13 cellular contexts compared by ENCODE assay signal in genomic region chr6:127517698-127518097, GRCh38. TPM values are rescaled to one million over a fixed set of nuclear protein-coding genes. Genes with fewer than 3 reads are reported as not detected.
A peak's percentile ranks its signal among the peaks of the same experiment; 100 is the strongest.
DNase-seq lines count a peak whose midpoint lies in the region; ATAC-seq and TF ChIP-seq lines count a peak whose summit lies in the region.
"Had no signal": no experiment of that assay in that cellular context is flagged by ENCODE, and none has a peak within 500 bp of the region (broad histone marks: within the 10 kb centered on the region; RNA-seq: fewer than 3 reads in every experiment).

No MANE protein-coding gene starts in this region.

- H2AFZ ChIP-seq in SK-N-SH (ENCODE audit: low read depth), result 0 out of 2 replicates have a peak overlapping the region, but pooled peaks have one; percentile 89
- H2AFZ ChIP-seq in Karpas-422 (ENCODE audit: low read length), result no peak overlapping the region

- H3K27ac ChIP-seq in SK-N-SH (ENCODE audit: low read depth in 2 of 2, low read length in 1 of 2) (peak overlapping the region; percentile 71 to 98), HUES48 (ENCODE audit: low read depth, low read length) (no peak overlapping the region), mesodermal cell (ENCODE audit: low read depth, low read length, severe bottlenecking) (no peak overlapping the region), Karpas-422 (ENCODE audit: low read length) (no peak overlapping the region)
- H3K27ac ChIP-seq: spleen, suprapubic skin had no signal

- peaks cover 6% of the 10 kb centered on the region for H3K79me2 ChIP-seq in SK-N-SH (ENCODE audit: insufficient read depth)
- H3K79me2 ChIP-seq in Karpas-422 (ENCODE audit: low read length), result no peaks in the 10 kb centered on the region

- H3K9me3 ChIP-seq in SK-N-SH, result no peaks in the 10 kb centered on the region
- no peaks in the 10 kb centered on the region for H3K9me3 ChIP-seq in HUES48 (ENCODE audit: control insufficient read depth, insufficient read depth, low read length)
- H3K9me3 ChIP-seq in mesodermal cell (ENCODE audit: control insufficient read depth, low read length), result no peaks in the 10 kb centered on the region
- no peaks in the 10 kb centered on the region for H3K9me3 ChIP-seq in Karpas-422 (ENCODE audit: low read length)
- H3K9me3 ChIP-seq: spleen, suprapubic skin had no signal

- peak overlapping the region; percentile 68 to 76 for H3K4me3 ChIP-seq in SK-N-SH (ENCODE audit: low read depth in 2 of 2, low read length in 1 of 2)
- H3K4me3 ChIP-seq in HUES48 (ENCODE audit: low read depth, low read length), result peak overlapping the region; percentile 94
- peak overlapping the region; percentile 59 for H3K4me3 ChIP-seq in astrocyte of the cerebellum (ENCODE audit: low read depth, low read length)
- peak overlapping the region; percentile 51 for H3K4me3 ChIP-seq in mesodermal cell (ENCODE audit: extremely low read depth, insufficient read depth, low read length, poor library complexity, severe bottlenecking)
- no peak overlapping the region for H3K4me3 ChIP-seq in Karpas-422 (ENCODE audit: low read length)

- peaks cover 16% of the 10 kb centered on the region for H3F3A ChIP-seq in SK-N-SH (replicated peaks; ENCODE audit: insufficient read depth)

- H3K9me2 ChIP-seq in SK-N-SH, result 0 out of 2 replicates have a peak, but pooled peaks cover 4% of the 10 kb centered on the region
- H3K9me2 ChIP-seq in Karpas-422 (replicated peaks; ENCODE audit: insufficient read depth, low read length), result no peaks in the 10 kb centered on the region

- H3K27me3 ChIP-seq in SK-N-SH (ENCODE audit: insufficient read depth) (no peaks in the 10 kb centered on the region), HUES48 (ENCODE audit: control insufficient read depth, insufficient read depth, low read length) (peaks cover 39% of the 10 kb centered on the region), Karpas-422 (ENCODE audit: low read length) (no peaks in the 10 kb centered on the region)

- DNase-seq in SK-N-SH (no peak), astrocyte of the cerebellum (ENCODE audit: low read depth) (no peak), EL (no peak), Karpas-422 (no peak)
- DNase-seq: cortex of kidney, NCI-H1048, spleen had no signal

- H3K4me2 ChIP-seq in SK-N-SH (peak overlapping the region; percentile 85), Karpas-422 (ENCODE audit: low read depth, low read length, poor library complexity, severe bottlenecking) (no peak overlapping the region)

- TF ChIP-seq RAD21 in SK-N-SH (IDR thresholded peaks at IDR 0.05; ENCODE audit: low read length), result no peak

- CTCF ChIA-PET in SK-N-SH (lab: Yijun Ruan, JAX), result interaction anchor here (0.9 to 12.5 kb wide), 12 partner anchors 11 to 252 kb away, joined by 3 to 163 read pairs (median 12); no protein-coding TSS in a partner anchor

- H3K9ac ChIP-seq in SK-N-SH (peak overlapping the region; percentile 69; the same call in 1 of the 2 replicates), HUES48 (ENCODE audit: low read depth, low read length) (no peak overlapping the region), Karpas-422 (ENCODE audit: low read length) (no peak overlapping the region)

- 18% methylated on average over 2 of the region's 2 CpGs for WGBS in SK-N-SH (ENCODE audit: low lambda C conversion rate)
- 63 to 100% methylated on average over 1 of the region's 2 CpGs for WGBS in mesodermal cell (ENCODE audit: insufficient coverage in 2 of 2), 2 experiments

- H4K20me1 ChIP-seq in SK-N-SH (ENCODE audit: insufficient read depth) (no peaks in the 10 kb centered on the region), Karpas-422 (ENCODE audit: insufficient read depth, low read depth, low read length) (no peaks in the 10 kb centered on the region)

- peaks cover 12 to 13% of the 10 kb centered on the region in 2 experiments for H3K36me3 ChIP-seq in SK-N-SH (replicated peaks in 1 of 2; ENCODE audit: control insufficient read depth in 1 of 2, insufficient read depth in 2 of 2, low read length in 1 of 2)
- H3K36me3 ChIP-seq in HUES48 (ENCODE audit: control insufficient read depth, insufficient read depth, low read length), result peaks cover 11% of the 10 kb centered on the region
- peaks cover 16% of the 10 kb centered on the region for H3K36me3 ChIP-seq in mesodermal cell (ENCODE audit: control insufficient read depth, insufficient read depth, low read length)
- H3K36me3 ChIP-seq in Karpas-422 (ENCODE audit: insufficient read depth, low read length), result no peaks in the 10 kb centered on the region
- H3K36me3 ChIP-seq: spleen, suprapubic skin had no signal

- in situ Hi-C loops in astrocyte of the cerebellum (cut with HindIII; ENCODE audit: low sequenced_read_pairs), result no loop called here

- H3K4me1 ChIP-seq in SK-N-SH (ENCODE audit: control insufficient read depth in 1 of 2, insufficient read depth in 2 of 2, low read depth in 1 of 2, low read length in 1 of 2) (peaks cover 4 to 17% of the 10 kb centered on the region in 2 experiments; a peak in 3 of 4 replicates), HUES48 (ENCODE audit: control insufficient read depth, insufficient read depth, low read length) (peaks cover 15% of the 10 kb centered on the region), mesodermal cell (ENCODE audit: control insufficient read depth, insufficient read depth, low read length, poor library complexity, severe bottlenecking) (peaks cover 11% of the 10 kb centered on the region), Karpas-422 (ENCODE audit: low read length) (peaks cover 17% of the 10 kb centered on the region)

- ATAC-seq in SK-N-SH treated with all-trans-retinoic acid at 6 μM for 48 hours (no peak), GM19463 (IDR thresholded peaks at IDR 0.05; ENCODE audit: unreplicated experiment) (no peak)

- POLR2A ChIA-PET in SK-N-SH (lab: Yijun Ruan, JAX), result interaction anchor here (1.8 kb wide), 1 partner anchor 15 kb away, joined by 9 read pairs; no protein-coding TSS in a partner anchor

- no peak for TF ChIP-seq EP300 in SK-N-SH (IDR thresholded peaks at IDR 0.05; ENCODE audit: borderline replicate concordance in 1 of 2, low read depth in 1 of 2, low read length in 1 of 2)

- TF ChIP-seq CTCF in SK-N-SH (IDR thresholded peaks at IDR 0.05) (no peak), astrocyte of the cerebellum (IDR thresholded peaks at IDR 0.05; ENCODE audit: low read depth, low read length, missing control alignments) (no peak)

TF ChIP-seq in SK-N-SH, 30 proteins besides CTCF, POLR2A, EP300 and RAD21 (continues in another document):
- TF ChIP-seq, protein P1, sequence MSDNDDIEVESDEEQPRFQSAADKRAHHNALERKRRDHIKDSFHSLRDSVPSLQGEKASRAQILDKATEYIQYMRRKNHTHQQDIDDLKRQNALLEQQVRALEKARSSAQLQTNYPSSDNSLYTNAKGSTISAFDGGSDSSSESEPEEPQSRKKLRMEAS (IDR thresholded peaks at IDR 0.05; ENCODE audit: low read depth), result no peak
- TF ChIP-seq RXRA (IDR thresholded peaks at IDR 0.05; ENCODE audit: borderline replicate concordance, low read depth) (no peak), ZBTB33 (IDR thresholded peaks at IDR 0.05; ENCODE audit: borderline replicate concordance, low read depth) (no peak)

TF ChIP-seq in SK-N-SH treated with all-trans-retinoic acid at 6 μM for 48 hours, 23 proteins besides CTCF, POLR2A, EP300 and RAD21 (continues in another document):
- no peak for TF ChIP-seq GLIS3 (CRISPR knock-in tag; IDR thresholded peaks at IDR 0.05)
- no peak for TF ChIP-seq RARB (CRISPR knock-in tag; IDR thresholded peaks at IDR 0.05)
- TF ChIP-seq, protein P2, sequence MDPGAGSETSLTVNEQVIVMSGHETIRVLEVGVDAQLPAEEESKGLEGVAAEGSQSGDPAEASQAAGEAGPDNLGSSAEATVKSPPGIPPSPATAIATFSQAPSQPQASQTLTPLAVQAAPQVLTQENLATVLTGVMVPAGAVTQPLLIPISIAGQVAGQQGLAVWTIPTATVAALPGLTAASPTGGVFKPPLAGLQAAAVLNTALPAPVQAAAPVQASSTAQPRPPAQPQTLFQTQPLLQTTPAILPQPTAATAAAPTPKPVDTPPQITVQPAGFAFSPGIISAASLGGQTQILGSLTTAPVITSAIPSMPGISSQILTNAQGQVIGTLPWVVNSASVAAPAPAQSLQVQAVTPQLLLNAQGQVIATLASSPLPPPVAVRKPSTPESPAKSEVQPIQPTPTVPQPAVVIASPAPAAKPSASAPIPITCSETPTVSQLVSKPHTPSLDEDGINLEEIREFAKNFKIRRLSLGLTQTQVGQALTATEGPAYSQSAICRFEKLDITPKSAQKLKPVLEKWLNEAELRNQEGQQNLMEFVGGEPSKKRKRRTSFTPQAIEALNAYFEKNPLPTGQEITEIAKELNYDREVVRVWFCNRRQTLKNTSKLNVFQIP (CRISPR knock-in tag; IDR thresholded peaks at IDR 0.05; ENCODE audit: borderline replicate concordance, low read depth), result no peak
- TF ChIP-seq ESRRG (CRISPR knock-in tag; IDR thresholded peaks at IDR 0.05), result no peak
- no peak for TF ChIP-seq CSDC2 (CRISPR knock-in tag; IDR thresholded peaks at IDR 0.05)
- TF ChIP-seq OSR1 (CRISPR knock-in tag; IDR thresholded peaks at IDR 0.05), result no peak
- TF ChIP-seq TOX (CRISPR knock-in tag; IDR thresholded peaks at IDR 0.05; ENCODE audit: borderline replicate concordance), result no peak
- TF ChIP-seq SNAI2 (CRISPR knock-in tag; IDR thresholded peaks at IDR 0.05), result no peak
- TF ChIP-seq ZNF70 (CRISPR knock-in tag; IDR thresholded peaks at IDR 0.05), result no peak
- no peak for TF ChIP-seq ARNTL (CRISPR knock-in tag; IDR thresholded peaks at IDR 0.05; ENCODE audit: borderline replicate concordance, low read depth)

RNA-seq across cellular contexts. Expression of gene KIAA0408, which starts 58.5 kb away (rescaled TPM):
- polyA plus RNA-seq in SK-N-SH (2012; rRNA removed), result 4.0 and 5.9 TPM in 2 replicates
- 4.4 and 4.5 TPM in 2 replicates for polyA plus RNA-seq in SK-N-SH (2012; cell fraction: cytosol; rRNA removed)
- 9.3 and 20.8 TPM in 2 replicates for polyA plus RNA-seq in SK-N-SH (2012; cell fraction: nucleus; rRNA removed)
- polyA plus RNA-seq in mesodermal cell (2013, experiment 1 of 2), result 5.0 TPM
- polyA plus RNA-seq in mesodermal cell (2013, experiment 2 of 2), result 5.0 TPM
- 0.22 TPM in 1 of 2 replicates, not detected in the other for total RNA-seq in Karpas-422 (2014; rRNA removed; shearing (Covaris generic); ENCODE audit: low replicate concordance)

RNA-seq across cellular contexts. Expression of gene C6orf58, which starts 59.3 kb away (rescaled TPM):
- 0.07 TPM in 1 of 2 replicates, not detected in the other for polyA plus RNA-seq in SK-N-SH (2012; rRNA removed)
- polyA plus RNA-seq in SK-N-SH (2012; cell fraction: cytosol; rRNA removed), result 0.05 TPM in 2 replicates
- polyA plus RNA-seq in SK-N-SH (2012; cell fraction: nucleus; rRNA removed), result 0.06 and 0.10 TPM in 2 replicates
- not detected for polyA plus RNA-seq in mesodermal cell (2013, experiment 1 of 2)
- not detected for polyA plus RNA-seq in mesodermal cell (2013, experiment 2 of 2)
- total RNA-seq in Karpas-422 (2014; rRNA removed; shearing (Covaris generic); ENCODE audit: low replicate concordance), result not detected in 2 replicates
- total RNA-seq: RPMI7951, spleen, suprapubic skin had no signal

Comparison
In these comparisons a context has a peak if more than half of its experiments do, and no peak if none do; other contexts are left out.
1. H3K27ac ChIP-seq: peak in SK-N-SH (2 of 2); none in HUES48 (single experiment), mesodermal cell (single experiment) and Karpas-422 (single experiment).